ENCODE assay signal across 1 cellular context in the genomic region with DNA sequence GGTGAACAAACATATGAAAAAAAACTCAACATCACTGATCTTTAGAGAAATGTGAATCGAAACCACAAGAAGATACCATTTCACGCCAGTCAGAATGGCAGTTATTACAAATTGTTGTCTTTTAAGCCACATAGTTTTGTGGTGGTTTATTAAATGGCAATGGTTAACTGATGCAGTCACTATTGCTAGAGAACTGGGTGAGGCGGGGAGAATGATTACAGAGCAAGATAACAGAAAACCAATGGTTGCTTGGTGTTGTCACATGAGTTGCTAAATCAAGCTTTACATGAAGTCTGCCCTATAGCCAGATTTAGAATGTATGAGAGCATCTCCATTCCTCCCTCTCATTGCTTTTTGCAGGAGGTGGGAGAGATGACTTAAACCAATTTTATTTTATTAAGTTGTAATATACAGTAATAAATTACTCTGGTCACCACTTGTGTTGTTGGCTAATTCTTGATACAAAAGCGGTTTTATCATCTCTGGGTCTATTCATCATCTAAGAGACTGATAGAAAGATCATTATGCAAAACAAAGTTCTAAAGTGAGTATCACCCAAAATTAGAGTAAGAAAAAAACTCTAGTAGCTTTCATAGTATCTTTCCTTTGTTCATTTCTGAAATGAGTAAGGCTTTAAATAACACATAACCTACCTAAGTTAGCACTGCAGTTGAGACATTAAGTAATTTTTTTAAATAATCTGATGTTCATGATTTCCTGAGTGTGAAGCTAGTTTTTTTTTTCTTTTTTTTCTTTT.
TF ChIP-seq lines count a peak whose summit lies in the region.

No MANE protein-coding gene starts in this region.

TF ChIP-seq in GM12878, 131 proteins besides CTCF, POLR2A, EP300 and RAD21 (continued from another document and continues in another):
- TF ChIP-seq, protein P1, sequence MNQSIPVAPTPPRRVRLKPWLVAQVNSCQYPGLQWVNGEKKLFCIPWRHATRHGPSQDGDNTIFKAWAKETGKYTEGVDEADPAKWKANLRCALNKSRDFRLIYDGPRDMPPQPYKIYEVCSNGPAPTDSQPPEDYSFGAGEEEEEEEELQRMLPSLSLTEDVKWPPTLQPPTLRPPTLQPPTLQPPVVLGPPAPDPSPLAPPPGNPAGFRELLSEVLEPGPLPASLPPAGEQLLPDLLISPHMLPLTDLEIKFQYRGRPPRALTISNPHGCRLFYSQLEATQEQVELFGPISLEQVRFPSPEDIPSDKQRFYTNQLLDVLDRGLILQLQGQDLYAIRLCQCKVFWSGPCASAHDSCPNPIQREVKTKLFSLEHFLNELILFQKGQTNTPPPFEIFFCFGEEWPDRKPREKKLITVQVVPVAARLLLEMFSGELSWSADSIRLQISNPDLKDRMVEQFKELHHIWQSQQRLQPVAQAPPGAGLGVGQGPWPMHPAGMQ (IDR thresholded peaks at IDR 0.05; ENCODE audit: borderline replicate concordance): no peak
- TF ChIP-seq SP1 (IDR thresholded peaks at IDR 0.05; ENCODE audit: low read depth, low read length) (no peak), SMAD1 (IDR thresholded peaks at IDR 0.05; ENCODE audit: low read depth, partially characterized antibody) (peak; percentile 24), RB1 (IDR thresholded peaks at IDR 0.05; ENCODE audit: borderline replicate concordance) (no peak; the same call in 1 of the 2 replicates), ZNF207 (IDR thresholded peaks at IDR 0.05; ENCODE audit: borderline replicate concordance) (no peak), YY1 (IDR thresholded peaks at IDR 0.05; ENCODE audit: low read depth, low read length) (no peak), STAT1 (conservative IDR thresholded peaks at IDR 0.05) (no peak), ATF7 (IDR thresholded peaks at IDR 0.05; ENCODE audit: low read depth) (peak; percentile 89), PAX5 (IDR thresholded peaks at IDR 0.05; ENCODE audit: borderline replicate concordance, low read depth, low read length) (no peak), BCL11A (IDR thresholded peaks at IDR 0.05; ENCODE audit: low read depth, low read length) (0 out of 2 replicates have a peak, but pooled peaks have one; percentile 53), SMARCA5 (IDR thresholded peaks at IDR 0.05) (no peak), MXI1 (IDR thresholded peaks at IDR 0.05; ENCODE audit: low read depth, low read length) (no peak), SREBF1 (IDR thresholded peaks at IDR 0.05; ENCODE audit: low read length) (no peak; the same call in 1 of the 2 replicates)
- TF ChIP-seq, protein P2, sequence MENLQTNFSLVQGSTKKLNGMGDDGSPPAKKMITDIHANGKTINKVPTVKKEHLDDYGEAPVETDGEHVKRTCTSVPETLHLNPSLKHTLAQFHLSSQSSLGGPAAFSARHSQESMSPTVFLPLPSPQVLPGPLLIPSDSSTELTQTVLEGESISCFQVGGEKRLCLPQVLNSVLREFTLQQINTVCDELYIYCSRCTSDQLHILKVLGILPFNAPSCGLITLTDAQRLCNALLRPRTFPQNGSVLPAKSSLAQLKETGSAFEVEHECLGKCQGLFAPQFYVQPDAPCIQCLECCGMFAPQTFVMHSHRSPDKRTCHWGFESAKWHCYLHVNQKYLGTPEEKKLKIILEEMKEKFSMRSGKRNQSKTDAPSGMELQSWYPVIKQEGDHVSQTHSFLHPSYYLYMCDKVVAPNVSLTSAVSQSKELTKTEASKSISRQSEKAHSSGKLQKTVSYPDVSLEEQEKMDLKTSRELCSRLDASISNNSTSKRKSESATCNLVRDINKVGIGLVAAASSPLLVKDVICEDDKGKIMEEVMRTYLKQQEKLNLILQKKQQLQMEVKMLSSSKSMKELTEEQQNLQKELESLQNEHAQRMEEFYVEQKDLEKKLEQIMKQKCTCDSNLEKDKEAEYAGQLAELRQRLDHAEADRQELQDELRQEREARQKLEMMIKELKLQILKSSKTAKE (IDR thresholded peaks at IDR 0.05; ENCODE audit: low read depth, poor library complexity, severe bottlenecking): peak; percentile 36
- TF ChIP-seq, protein P3, sequence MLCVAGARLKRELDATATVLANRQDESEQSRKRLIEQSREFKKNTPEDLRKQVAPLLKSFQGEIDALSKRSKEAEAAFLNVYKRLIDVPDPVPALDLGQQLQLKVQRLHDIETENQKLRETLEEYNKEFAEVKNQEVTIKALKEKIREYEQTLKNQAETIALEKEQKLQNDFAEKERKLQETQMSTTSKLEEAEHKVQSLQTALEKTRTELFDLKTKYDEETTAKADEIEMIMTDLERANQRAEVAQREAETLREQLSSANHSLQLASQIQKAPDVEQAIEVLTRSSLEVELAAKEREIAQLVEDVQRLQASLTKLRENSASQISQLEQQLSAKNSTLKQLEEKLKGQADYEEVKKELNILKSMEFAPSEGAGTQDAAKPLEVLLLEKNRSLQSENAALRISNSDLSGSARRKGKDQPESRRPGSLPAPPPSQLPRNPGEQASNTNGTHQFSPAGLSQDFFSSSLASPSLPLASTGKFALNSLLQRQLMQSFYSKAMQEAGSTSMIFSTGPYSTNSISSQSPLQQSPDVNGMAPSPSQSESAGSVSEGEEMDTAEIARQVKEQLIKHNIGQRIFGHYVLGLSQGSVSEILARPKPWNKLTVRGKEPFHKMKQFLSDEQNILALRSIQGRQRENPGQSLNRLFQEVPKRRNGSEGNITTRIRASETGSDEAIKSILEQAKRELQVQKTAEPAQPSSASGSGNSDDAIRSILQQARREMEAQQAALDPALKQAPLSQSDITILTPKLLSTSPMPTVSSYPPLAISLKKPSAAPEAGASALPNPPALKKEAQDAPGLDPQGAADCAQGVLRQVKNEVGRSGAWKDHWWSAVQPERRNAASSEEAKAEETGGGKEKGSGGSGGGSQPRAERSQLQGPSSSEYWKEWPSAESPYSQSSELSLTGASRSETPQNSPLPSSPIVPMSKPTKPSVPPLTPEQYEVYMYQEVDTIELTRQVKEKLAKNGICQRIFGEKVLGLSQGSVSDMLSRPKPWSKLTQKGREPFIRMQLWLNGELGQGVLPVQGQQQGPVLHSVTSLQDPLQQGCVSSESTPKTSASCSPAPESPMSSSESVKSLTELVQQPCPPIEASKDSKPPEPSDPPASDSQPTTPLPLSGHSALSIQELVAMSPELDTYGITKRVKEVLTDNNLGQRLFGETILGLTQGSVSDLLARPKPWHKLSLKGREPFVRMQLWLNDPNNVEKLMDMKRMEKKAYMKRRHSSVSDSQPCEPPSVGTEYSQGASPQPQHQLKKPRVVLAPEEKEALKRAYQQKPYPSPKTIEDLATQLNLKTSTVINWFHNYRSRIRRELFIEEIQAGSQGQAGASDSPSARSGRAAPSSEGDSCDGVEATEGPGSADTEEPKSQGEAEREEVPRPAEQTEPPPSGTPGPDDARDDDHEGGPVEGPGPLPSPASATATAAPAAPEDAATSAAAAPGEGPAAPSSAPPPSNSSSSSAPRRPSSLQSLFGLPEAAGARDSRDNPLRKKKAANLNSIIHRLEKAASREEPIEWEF (IDR thresholded peaks at IDR 0.05; ENCODE audit: insufficient replicate concordance, low read depth, low read length): no peak
- TF ChIP-seq, protein P4, sequence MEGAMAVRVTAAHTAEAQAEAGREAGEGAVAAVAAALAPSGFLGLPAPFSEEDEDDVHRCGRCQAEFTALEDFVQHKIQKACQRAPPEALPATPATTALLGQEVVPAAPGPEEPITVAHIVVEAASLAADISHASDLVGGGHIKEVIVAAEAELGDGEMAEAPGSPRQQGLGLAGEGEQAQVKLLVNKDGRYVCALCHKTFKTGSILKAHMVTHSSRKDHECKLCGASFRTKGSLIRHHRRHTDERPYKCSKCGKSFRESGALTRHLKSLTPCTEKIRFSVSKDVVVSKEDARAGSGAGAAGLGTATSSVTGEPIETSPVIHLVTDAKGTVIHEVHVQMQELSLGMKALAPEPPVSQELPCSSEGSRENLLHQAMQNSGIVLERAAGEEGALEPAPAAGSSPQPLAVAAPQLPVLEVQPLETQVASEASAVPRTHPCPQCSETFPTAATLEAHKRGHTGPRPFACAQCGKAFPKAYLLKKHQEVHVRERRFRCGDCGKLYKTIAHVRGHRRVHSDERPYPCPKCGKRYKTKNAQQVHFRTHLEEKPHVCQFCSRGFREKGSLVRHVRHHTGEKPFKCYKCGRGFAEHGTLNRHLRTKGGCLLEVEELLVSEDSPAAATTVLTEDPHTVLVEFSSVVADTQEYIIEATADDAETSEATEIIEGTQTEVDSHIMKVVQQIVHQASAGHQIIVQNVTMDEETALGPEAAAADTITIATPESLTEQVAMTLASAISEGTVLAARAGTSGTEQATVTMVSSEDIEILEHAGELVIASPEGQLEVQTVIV (IDR thresholded peaks at IDR 0.05; ENCODE audit: borderline replicate concordance, partially characterized antibody): no peak
- TF ChIP-seq, protein P5, sequence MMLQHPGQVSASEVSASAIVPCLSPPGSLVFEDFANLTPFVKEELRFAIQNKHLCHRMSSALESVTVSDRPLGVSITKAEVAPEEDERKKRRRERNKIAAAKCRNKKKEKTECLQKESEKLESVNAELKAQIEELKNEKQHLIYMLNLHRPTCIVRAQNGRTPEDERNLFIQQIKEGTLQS (IDR thresholded peaks at IDR 0.05; ENCODE audit: borderline replicate concordance, extremely low read depth, low read depth, low read length): no peak
- TF ChIP-seq, protein P6, sequence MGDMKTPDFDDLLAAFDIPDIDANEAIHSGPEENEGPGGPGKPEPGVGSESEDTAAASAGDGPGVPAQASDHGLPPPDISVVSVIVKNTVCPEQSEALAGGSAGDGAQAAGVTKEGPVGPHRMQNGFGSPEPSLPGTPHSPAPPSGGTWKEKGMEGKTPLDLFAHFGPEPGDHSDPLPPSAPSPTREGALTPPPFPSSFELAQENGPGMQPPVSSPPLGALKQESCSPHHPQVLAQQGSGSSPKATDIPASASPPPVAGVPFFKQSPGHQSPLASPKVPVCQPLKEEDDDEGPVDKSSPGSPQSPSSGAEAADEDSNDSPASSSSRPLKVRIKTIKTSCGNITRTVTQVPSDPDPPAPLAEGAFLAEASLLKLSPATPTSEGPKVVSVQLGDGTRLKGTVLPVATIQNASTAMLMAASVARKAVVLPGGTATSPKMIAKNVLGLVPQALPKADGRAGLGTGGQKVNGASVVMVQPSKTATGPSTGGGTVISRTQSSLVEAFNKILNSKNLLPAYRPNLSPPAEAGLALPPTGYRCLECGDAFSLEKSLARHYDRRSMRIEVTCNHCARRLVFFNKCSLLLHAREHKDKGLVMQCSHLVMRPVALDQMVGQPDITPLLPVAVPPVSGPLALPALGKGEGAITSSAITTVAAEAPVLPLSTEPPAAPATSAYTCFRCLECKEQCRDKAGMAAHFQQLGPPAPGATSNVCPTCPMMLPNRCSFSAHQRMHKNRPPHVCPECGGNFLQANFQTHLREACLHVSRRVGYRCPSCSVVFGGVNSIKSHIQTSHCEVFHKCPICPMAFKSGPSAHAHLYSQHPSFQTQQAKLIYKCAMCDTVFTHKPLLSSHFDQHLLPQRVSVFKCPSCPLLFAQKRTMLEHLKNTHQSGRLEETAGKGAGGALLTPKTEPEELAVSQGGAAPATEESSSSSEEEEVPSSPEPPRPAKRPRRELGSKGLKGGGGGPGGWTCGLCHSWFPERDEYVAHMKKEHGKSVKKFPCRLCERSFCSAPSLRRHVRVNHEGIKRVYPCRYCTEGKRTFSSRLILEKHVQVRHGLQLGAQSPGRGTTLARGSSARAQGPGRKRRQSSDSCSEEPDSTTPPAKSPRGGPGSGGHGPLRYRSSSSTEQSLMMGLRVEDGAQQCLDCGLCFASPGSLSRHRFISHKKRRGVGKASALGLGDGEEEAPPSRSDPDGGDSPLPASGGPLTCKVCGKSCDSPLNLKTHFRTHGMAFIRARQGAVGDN (IDR thresholded peaks at IDR 0.05): no peak
- TF ChIP-seq, protein P7, sequence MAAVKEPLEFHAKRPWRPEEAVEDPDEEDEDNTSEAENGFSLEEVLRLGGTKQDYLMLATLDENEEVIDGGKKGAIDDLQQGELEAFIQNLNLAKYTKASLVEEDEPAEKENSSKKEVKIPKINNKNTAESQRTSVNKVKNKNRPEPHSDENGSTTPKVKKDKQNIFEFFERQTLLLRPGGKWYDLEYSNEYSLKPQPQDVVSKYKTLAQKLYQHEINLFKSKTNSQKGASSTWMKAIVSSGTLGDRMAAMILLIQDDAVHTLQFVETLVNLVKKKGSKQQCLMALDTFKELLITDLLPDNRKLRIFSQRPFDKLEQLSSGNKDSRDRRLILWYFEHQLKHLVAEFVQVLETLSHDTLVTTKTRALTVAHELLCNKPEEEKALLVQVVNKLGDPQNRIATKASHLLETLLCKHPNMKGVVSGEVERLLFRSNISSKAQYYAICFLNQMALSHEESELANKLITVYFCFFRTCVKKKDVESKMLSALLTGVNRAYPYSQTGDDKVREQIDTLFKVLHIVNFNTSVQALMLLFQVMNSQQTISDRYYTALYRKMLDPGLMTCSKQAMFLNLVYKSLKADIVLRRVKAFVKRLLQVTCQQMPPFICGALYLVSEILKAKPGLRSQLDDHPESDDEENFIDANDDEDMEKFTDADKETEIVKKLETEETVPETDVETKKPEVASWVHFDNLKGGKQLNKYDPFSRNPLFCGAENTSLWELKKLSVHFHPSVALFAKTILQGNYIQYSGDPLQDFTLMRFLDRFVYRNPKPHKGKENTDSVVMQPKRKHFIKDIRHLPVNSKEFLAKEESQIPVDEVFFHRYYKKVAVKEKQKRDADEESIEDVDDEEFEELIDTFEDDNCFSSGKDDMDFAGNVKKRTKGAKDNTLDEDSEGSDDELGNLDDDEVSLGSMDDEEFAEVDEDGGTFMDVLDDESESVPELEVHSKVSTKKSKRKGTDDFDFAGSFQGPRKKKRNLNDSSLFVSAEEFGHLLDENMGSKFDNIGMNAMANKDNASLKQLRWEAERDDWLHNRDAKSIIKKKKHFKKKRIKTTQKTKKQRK (IDR thresholded peaks at IDR 0.05; ENCODE audit: low read depth, low read length): no peak
- TF ChIP-seq, protein P8, sequence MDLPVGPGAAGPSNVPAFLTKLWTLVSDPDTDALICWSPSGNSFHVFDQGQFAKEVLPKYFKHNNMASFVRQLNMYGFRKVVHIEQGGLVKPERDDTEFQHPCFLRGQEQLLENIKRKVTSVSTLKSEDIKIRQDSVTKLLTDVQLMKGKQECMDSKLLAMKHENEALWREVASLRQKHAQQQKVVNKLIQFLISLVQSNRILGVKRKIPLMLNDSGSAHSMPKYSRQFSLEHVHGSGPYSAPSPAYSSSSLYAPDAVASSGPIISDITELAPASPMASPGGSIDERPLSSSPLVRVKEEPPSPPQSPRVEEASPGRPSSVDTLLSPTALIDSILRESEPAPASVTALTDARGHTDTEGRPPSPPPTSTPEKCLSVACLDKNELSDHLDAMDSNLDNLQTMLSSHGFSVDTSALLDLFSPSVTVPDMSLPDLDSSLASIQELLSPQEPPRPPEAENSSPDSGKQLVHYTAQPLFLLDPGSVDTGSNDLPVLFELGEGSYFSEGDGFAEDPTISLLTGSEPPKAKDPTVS (IDR thresholded peaks at IDR 0.05; ENCODE audit: low read depth, low read length): no peak
- TF ChIP-seq, protein P9, sequence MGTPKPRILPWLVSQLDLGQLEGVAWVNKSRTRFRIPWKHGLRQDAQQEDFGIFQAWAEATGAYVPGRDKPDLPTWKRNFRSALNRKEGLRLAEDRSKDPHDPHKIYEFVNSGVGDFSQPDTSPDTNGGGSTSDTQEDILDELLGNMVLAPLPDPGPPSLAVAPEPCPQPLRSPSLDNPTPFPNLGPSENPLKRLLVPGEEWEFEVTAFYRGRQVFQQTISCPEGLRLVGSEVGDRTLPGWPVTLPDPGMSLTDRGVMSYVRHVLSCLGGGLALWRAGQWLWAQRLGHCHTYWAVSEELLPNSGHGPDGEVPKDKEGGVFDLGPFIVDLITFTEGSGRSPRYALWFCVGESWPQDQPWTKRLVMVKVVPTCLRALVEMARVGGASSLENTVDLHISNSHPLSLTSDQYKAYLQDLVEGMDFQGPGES (IDR thresholded peaks at IDR 0.05): no peak
